Comparison of ENCODE assay signal across 1 cellular context in the genomic region with DNA sequence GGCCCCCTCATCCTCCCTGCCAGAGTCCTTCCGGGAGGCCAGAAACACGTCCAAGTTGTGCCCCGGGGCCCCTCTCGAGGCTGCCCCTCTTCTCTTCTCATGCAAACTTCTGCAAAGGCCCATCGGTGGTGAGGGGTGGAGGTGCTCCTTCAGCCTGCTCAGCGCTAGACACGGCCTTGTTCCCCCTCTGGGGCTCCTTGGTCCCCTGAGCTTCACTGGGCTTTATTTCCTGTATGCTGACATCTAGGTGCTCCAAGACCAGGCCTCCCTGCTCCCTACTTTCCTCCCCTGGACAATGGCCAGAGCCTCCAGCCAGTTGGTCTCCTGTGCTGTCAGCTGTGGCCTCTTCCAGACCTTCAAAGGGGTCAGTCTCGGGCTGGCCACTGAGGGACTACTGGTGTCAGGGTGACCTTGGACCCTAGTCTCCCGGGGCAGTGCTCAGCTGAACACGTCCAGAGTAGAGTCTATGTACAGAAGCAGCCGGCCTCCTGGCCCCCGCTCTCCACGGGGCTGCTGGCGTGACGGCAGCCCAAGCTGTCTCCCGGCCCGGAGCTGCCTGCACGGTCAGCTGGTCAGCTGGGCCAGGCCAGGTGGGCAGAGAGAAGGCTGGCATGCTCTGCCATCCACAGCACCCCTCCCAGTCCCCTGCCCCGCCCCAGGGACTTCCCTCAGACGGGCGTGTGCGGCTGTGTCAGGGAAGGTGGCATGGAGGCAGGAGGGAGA.
TF ChIP-seq lines count a peak whose summit lies in the region.

No MANE protein-coding gene starts in this region.

TF ChIP-seq in IMR-90, 13 proteins besides CTCF, POLR2A, EP300 and RAD21:
- no peak for TF ChIP-seq CHD1 (IDR thresholded peaks at IDR 0.05; ENCODE audit: low read depth, low read length)
- no peak for TF ChIP-seq RFX5 (IDR thresholded peaks at IDR 0.05; ENCODE audit: low read depth, low read length)
- TF ChIP-seq SMC3 (IDR thresholded peaks at IDR 0.05; ENCODE audit: low read depth, low read length): no peak
- TF ChIP-seq RCOR1 (IDR thresholded peaks at IDR 0.05; ENCODE audit: insufficient replicate concordance, low read length): no peak
- TF ChIP-seq NFE2L2 (IDR thresholded peaks at IDR 0.05; ENCODE audit: low read depth, low read length): no peak
- no peak for TF ChIP-seq MXI1 (IDR thresholded peaks at IDR 0.05; ENCODE audit: borderline replicate concordance, low read depth, low read length)
- TF ChIP-seq CEBPB (IDR thresholded peaks at IDR 0.05; ENCODE audit: low read depth, low read length): no peak
- TF ChIP-seq FOS (IDR thresholded peaks at IDR 0.05; ENCODE audit: low read depth, low read length): no peak
